ENCODE assay signal across 8 cellular contexts in genomic region chr5:76544268-76544926, GRCh38.
DNase-seq lines count a peak whose midpoint lies in the region; ATAC-seq and TF ChIP-seq lines count a peak whose summit lies in the region.

No MANE protein-coding gene starts in this region.

- POLR2A ChIA-PET in WTC11 (lab: Charles Lee) = no interaction called here

- CTCF ChIA-PET in WTC11 (lab: Charles Lee) = interaction anchor here (0.6 to 3.8 kb wide), 34 partner anchors 9 to 369 kb away, joined by 3 to 71 read pairs (median 4); partner anchors contain the start of gene IQGAP2

- H3K4me3 Mint-ChIP-seq in WTC11 = no peak overlapping the region
- H3K4me3 Mint-ChIP-seq in chondrocyte (ENCODE audit: unreplicated experiment) = no peak overlapping the region
- no peak overlapping the region for H3K4me3 Mint-ChIP-seq in nephron progenitor cell

- no peaks in the 10 kb centered on the region for H3K36me3 Mint-ChIP-seq in WTC11
- H3K36me3 Mint-ChIP-seq in chondrocyte (ENCODE audit: low read depth) = no peaks in the 10 kb centered on the region
- H3K36me3 Mint-ChIP-seq in nephron progenitor cell (ENCODE audit: low read depth) = peaks cover 4% of the 10 kb centered on the region

- H3K4me1 Mint-ChIP-seq in WTC11 = peaks cover 44% of the 10 kb centered on the region
- H3K4me1 Mint-ChIP-seq in chondrocyte (ENCODE audit: low read depth) = no peaks in the 10 kb centered on the region
- peaks cover 78% of the 10 kb centered on the region for H3K4me1 Mint-ChIP-seq in nephron progenitor cell

- TF ChIP-seq CTCF in GM12872 (IDR thresholded peaks at IDR 0.05; ENCODE audit: insufficient read depth, low read depth, low read length) (peak; percentile 81), WTC11 (IDR thresholded peaks at IDR 0.05) (0 out of 2 replicates have a peak, but pooled peaks have one; percentile 26), chondrocyte (IDR thresholded peaks at IDR 0.05) (peak; percentile 90), nephron progenitor cell (IDR thresholded peaks at IDR 0.05) (peak; percentile 46)

- peak; percentile 89 for DNase-seq in HT-29 (ENCODE audit: low spot score)
- peak; percentile 54 for DNase-seq in WTC11 (ENCODE audit: low spot score)
- DNase-seq in chondrocyte (ENCODE audit: low spot score) = no peak
- DNase-seq in nephron progenitor cell = peak; percentile 16

- H3K27me3 Mint-ChIP-seq in WTC11 (ENCODE audit: low read depth) (no peaks in the 10 kb centered on the region), chondrocyte (ENCODE audit: low read depth) (no peaks in the 10 kb centered on the region), nephron progenitor cell (ENCODE audit: low read depth, poor library complexity) (no peaks in the 10 kb centered on the region)

- H3K27ac Mint-ChIP-seq in WTC11 = no peak overlapping the region
- H3K27ac Mint-ChIP-seq in chondrocyte (ENCODE audit: unreplicated experiment) = no peak overlapping the region
- peak overlapping the region; percentile 88 for H3K27ac Mint-ChIP-seq in nephron progenitor cell

- ATAC-seq in WTC11 (peak; percentile 88), GM19328 (IDR thresholded peaks at IDR 0.05; ENCODE audit: unreplicated experiment) (no peak), GM21381 (IDR thresholded peaks at IDR 0.05; ENCODE audit: unreplicated experiment) (no peak), GM19397 (IDR thresholded peaks at IDR 0.05; ENCODE audit: unreplicated experiment) (no peak)

- H3K9me3 Mint-ChIP-seq in WTC11 = no peaks in the 10 kb centered on the region; the same call in 1 of the 2 replicates
- no peaks in the 10 kb centered on the region for H3K9me3 Mint-ChIP-seq in chondrocyte (ENCODE audit: low read depth)
- H3K9me3 Mint-ChIP-seq in nephron progenitor cell = peaks cover 3% of the 10 kb centered on the region

TF ChIP-seq in WTC11, 78 proteins besides CTCF, POLR2A, EP300 and RAD21:
- TF ChIP-seq ARID4B (CRISPR knock-in tag; IDR thresholded peaks at IDR 0.05; ENCODE audit: borderline replicate concordance) (no peak), CREM (CRISPR knock-in tag; IDR thresholded peaks at IDR 0.05) (no peak), RELA (CRISPR knock-in tag; IDR thresholded peaks at IDR 0.05; ENCODE audit: borderline replicate concordance) (no peak), ZBTB43 (CRISPR knock-in tag; IDR thresholded peaks at IDR 0.05) (no peak), USF2 (CRISPR knock-in tag; IDR thresholded peaks at IDR 0.05) (no peak), NFE2L1 (CRISPR knock-in tag; IDR thresholded peaks at IDR 0.05) (no peak), ZBTB21 (CRISPR knock-in tag; IDR thresholded peaks at IDR 0.05; ENCODE audit: borderline replicate concordance) (no peak), NFATC4 (CRISPR knock-in tag; IDR thresholded peaks at IDR 0.05) (no peak), HMGXB4 (CRISPR knock-in tag; IDR thresholded peaks at IDR 0.05) (no peak)

Comparison
In these comparisons a context has a peak if more than half of its experiments do, and no peak if none do; other contexts are left out.
1. CTCF ChIP-seq: peak in every context shown above with its lines; median percentile 90 in chondrocyte; 81 in GM12872; 46 in nephron progenitor cell; 26 in WTC11.